ENCODE assay signal across 8 cellular contexts in genomic region chr11:87722756-87723599, GRCh38.
DNase-seq lines count a peak whose midpoint lies in the region; ATAC-seq, FAIRE-seq and TF ChIP-seq lines count a peak whose summit lies in the region.

No MANE protein-coding gene starts in this region.

- H3K4me2 ChIP-seq in DND-41 (ENCODE audit: insufficient read depth, low read length) (no peak overlapping the region), astrocyte (ENCODE audit: low read length) (no peak overlapping the region)

- H3K27me3 Mint-ChIP-seq in astrocyte (ENCODE audit: low read depth, unreplicated experiment) = no peaks in the 10 kb centered on the region

- ATAC-seq in DND-41 (ENCODE audit: insufficient read depth, low read depth) = peak; percentile 58; the same call in 2 of the 3 replicates
- ATAC-seq in GM19351 (IDR thresholded peaks at IDR 0.05; ENCODE audit: unreplicated experiment) = peak; percentile 75
- no peak for ATAC-seq in HG03139 (IDR thresholded peaks at IDR 0.05; ENCODE audit: unreplicated experiment)
- ATAC-seq in HG02938 (IDR thresholded peaks at IDR 0.05; ENCODE audit: unreplicated experiment) = no peak

- H3K27ac ChIP-seq in DND-41 (ENCODE audit: low read length) (no peak overlapping the region), astrocyte (ENCODE audit: low read depth, low read length) (no peak overlapping the region)

- no peak overlapping the region for H3K4me3 Mint-ChIP-seq in astrocyte (ENCODE audit: unreplicated experiment)

- H4K20me1 ChIP-seq in DND-41 (ENCODE audit: insufficient read depth, low read length) (no peaks in the 10 kb centered on the region), astrocyte (ENCODE audit: insufficient read depth, low read length) (no peaks in the 10 kb centered on the region)

- H3K27me3 ChIP-seq in DND-41 (ENCODE audit: insufficient read depth, low read length, poor library complexity) (no peaks in the 10 kb centered on the region), astrocyte (ENCODE audit: insufficient read depth, low read length) (no peaks in the 10 kb centered on the region)

- H3K4me1 ChIP-seq in DND-41 (ENCODE audit: insufficient read depth, low read length) = no peaks in the 10 kb centered on the region
- H3K4me1 ChIP-seq in astrocyte (ENCODE audit: insufficient read depth, low read length) = no peaks in the 10 kb centered on the region

- H3K4me3 ChIP-seq in DND-41 (ENCODE audit: low read depth in 1 of 2, low read length in 2 of 2) (no peak overlapping the region), astrocyte (ENCODE audit: insufficient read depth, low read depth, low read length) (no peak overlapping the region)

- peak; percentile 28 for DNase-seq in DND-41
- DNase-seq in HT-29 (ENCODE audit: low spot score) = peak; percentile 90
- no peak for DNase-seq in astrocyte (ENCODE audit: low read depth)
- peak; percentile 18 for DNase-seq in medulla oblongata (ENCODE audit: extremely low spot score)
- no peak for DNase-seq in effector CD8-positive, alpha-beta T cell (lab: John Stamatoyannopoulos, UW)

- no peak overlapping the region for H3K27ac Mint-ChIP-seq in astrocyte (ENCODE audit: unreplicated experiment)

- H3K79me2 ChIP-seq in DND-41 (ENCODE audit: insufficient read depth, low read length) (no peaks in the 10 kb centered on the region), astrocyte (ENCODE audit: insufficient read depth, low read length) (no peaks in the 10 kb centered on the region)

- H3K9me3 Mint-ChIP-seq in astrocyte (ENCODE audit: unreplicated experiment) = no peaks in the 10 kb centered on the region

- H3K4me1 Mint-ChIP-seq in astrocyte (ENCODE audit: low read depth, unreplicated experiment) = peaks cover 6% of the 10 kb centered on the region

- H3K9me3 ChIP-seq in DND-41 (ENCODE audit: insufficient read depth, low read length, severe bottlenecking) = no peaks in the 10 kb centered on the region
- H3K9me3 ChIP-seq in astrocyte (ENCODE audit: insufficient read depth, low read depth, low read length) = no peaks in the 10 kb centered on the region

- TF ChIP-seq CTCF in DND-41 (IDR thresholded peaks at IDR 0.05; ENCODE audit: borderline replicate concordance, extremely low read depth, low read length, poor library complexity, severe bottlenecking) = peak; percentile 77
- peak; percentile 66 for TF ChIP-seq CTCF in astrocyte (IDR thresholded peaks at IDR 0.05; ENCODE audit: insufficient read depth, low read depth, low read length)

- H3K9ac ChIP-seq in DND-41 (ENCODE audit: low read depth, low read length) (no peak overlapping the region), astrocyte (ENCODE audit: low read length) (no peak overlapping the region)

- H2AFZ ChIP-seq in DND-41 (ENCODE audit: low read depth, low read length) (no peak overlapping the region), astrocyte (ENCODE audit: low read depth, low read length) (no peak overlapping the region)

- H3K36me3 Mint-ChIP-seq in astrocyte (ENCODE audit: low read depth, unreplicated experiment) = no peaks in the 10 kb centered on the region

- FAIRE-seq in astrocyte (lab: Jason Lieb, UNC) = no peak

- H3K36me3 ChIP-seq in DND-41 (ENCODE audit: insufficient read depth, low read length) (no peaks in the 10 kb centered on the region), astrocyte (ENCODE audit: insufficient read depth, low read length) (no peaks in the 10 kb centered on the region)

Comparison
In these comparisons a context has a peak if more than half of its experiments do, and no peak if none do; other contexts are left out.
1. ATAC-seq: peak in DND-41 (single experiment) and GM19351 (single experiment); none in HG03139 (single experiment) and HG02938 (single experiment).
2. DNase-seq: peak in DND-41 (single experiment), HT-29 (single experiment) and medulla oblongata (single experiment); none in astrocyte (single experiment) and effector CD8-positive, alpha-beta T cell (single experiment).